Comparison of ENCODE assay signal across 8 cellular contexts in genomic region chr1:15851251-15852035, GRCh38. TPM values are rescaled to one million over a fixed set of nuclear protein-coding genes. Genes with fewer than 3 reads are reported as not detected.
DNase-seq lines count a peak whose midpoint lies in the region; ATAC-seq and TF ChIP-seq lines count a peak whose summit lies in the region.

No MANE protein-coding gene starts in this region.

- H3K27ac Mint-ChIP-seq in activated naive CD8-positive, alpha-beta T cell treated with anti-CD3 and anti-CD28 coated beads, Interleukin-2, amount 50 U/mL, for 24 hours, result no peak overlapping the region

- DNase-seq in A673 (ENCODE audit: low spot score), result no peak
- no peak for DNase-seq in activated naive CD8-positive, alpha-beta T cell treated with anti-CD3 and anti-CD28 coated beads, Interleukin-2, amount 50 U/mL, for 24 hours
- peak; percentile 62 for DNase-seq in midbrain (lab: John Stamatoyannopoulos, UW)
- DNase-seq in left lobe of liver (ENCODE audit: low spot score), result no peak
- no peak for DNase-seq in mucosa of gallbladder (ENCODE audit: low spot score)
- no peak for DNase-seq in GM19240 (ENCODE audit: insufficient read length, low spot score)

- H3K36me3 ChIP-seq in A673 (ENCODE audit: insufficient read depth, low read length, poor library complexity, severe bottlenecking), result no peaks in the 10 kb centered on the region
- peaks cover 6 to 15% of the 10 kb centered on the region in 2 experiments; a peak in 2 of 3 replicates for H3K36me3 ChIP-seq in HEK293 (ENCODE audit: control insufficient read depth in 2 of 2, insufficient read depth in 1 of 2, low read length in 2 of 2)

- no peaks in the 10 kb centered on the region for H3K9me3 ChIP-seq in A673 (ENCODE audit: low read depth, low read length, poor library complexity, severe bottlenecking)
- H3K9me3 ChIP-seq in HEK293 (ENCODE audit: control insufficient read depth, insufficient read depth, low read depth, low read length), result no peaks in the 10 kb centered on the region

- TF ChIP-seq CTCF in A673 (conservative IDR thresholded peaks at IDR 0.05; ENCODE audit: low read depth, low read length) (no peak), HEK293 (tag by site-specific recombination; IDR thresholded peaks at IDR 0.05) (no peak)

- no peaks in the 10 kb centered on the region for H3K9me3 Mint-ChIP-seq in activated naive CD8-positive, alpha-beta T cell treated with anti-CD3 and anti-CD28 coated beads, Interleukin-2, amount 50 U/mL, for 24 hours

- H3K27ac ChIP-seq in A673 (ENCODE audit: low read depth, low read length, poor library complexity, severe bottlenecking) (peak overlapping the region; percentile 83), HEK293 (ENCODE audit: extremely low read depth, low read depth, low read length) (0 out of 2 replicates have a peak overlapping the region, but pooled peaks have one; percentile 39)

- H3K4me1 Mint-ChIP-seq in activated naive CD8-positive, alpha-beta T cell treated with anti-CD3 and anti-CD28 coated beads, Interleukin-2, amount 50 U/mL, for 24 hours, result peaks cover 48% of the 10 kb centered on the region

- peaks cover 26% of the 10 kb centered on the region for H3K4me1 ChIP-seq in A673 (ENCODE audit: insufficient read depth, low read length, poor library complexity, severe bottlenecking)
- H3K4me1 ChIP-seq in HEK293 (ENCODE audit: control insufficient read depth, insufficient read depth, low read length), result peaks cover 17% of the 10 kb centered on the region

- ATAC-seq in activated naive CD8-positive, alpha-beta T cell treated with anti-CD3 and anti-CD28 coated beads, Interleukin-2, amount 50 U/mL, for 24 hours, result no peak
- ATAC-seq in left lobe of liver (no peak), HG03095 (IDR thresholded peaks at IDR 0.05; ENCODE audit: unreplicated experiment) (no peak)

- H3K4me3 ChIP-seq in A673 (ENCODE audit: low read depth, low read length, poor library complexity, severe bottlenecking) (no peak overlapping the region), HEK293 (ENCODE audit: low read depth, low read length) (peak overlapping the region; percentile 87; the same call in 1 of the 2 replicates)

- intact Hi-C loops in A673 (cut with micrococcal nuclease; ENCODE audit: unreplicated experiment), result loop anchor here (5.0 kb wide), 1 partner anchor 36 kb away; no protein-coding TSS in a partner anchor

- BruUV-seq in A673 (replicated peaks; lab: Mats Ljungman, UMichigan), result no TSS peak

- CTCF ChIA-PET in A673 (lab: Charles Lee) (no interaction called here), HEK293 (lab: Yijun Ruan, JAX) (interaction anchor here (0.6 kb wide), 1 partner anchor 426 kb away, joined by 5 read pairs; no protein-coding TSS in a partner anchor)

- H3K27me3 ChIP-seq in A673 (replicated peaks; ENCODE audit: insufficient read depth, low read depth, low read length, poor library complexity), result no peaks in the 10 kb centered on the region

- POLR2A ChIA-PET in A673 (lab: Charles Lee; ENCODE audit: low non-redundant PET), result interaction anchor here (0.7 kb wide), 1 partner anchor 111 kb away, joined by 3 read pairs; no protein-coding TSS in a partner anchor
- POLR2A ChIA-PET in HEK293 (lab: Yijun Ruan, JAX), result interaction anchor here (1.3 to 2.4 kb wide), 3 partner anchors 17 to 46 kb away, joined by 3 to 7 read pairs (median 7); no protein-coding TSS in a partner anchor

- H3K36me3 Mint-ChIP-seq in activated naive CD8-positive, alpha-beta T cell treated with anti-CD3 and anti-CD28 coated beads, Interleukin-2, amount 50 U/mL, for 24 hours (ENCODE audit: low read depth), result peaks cover 7% of the 10 kb centered on the region

- H3K27me3 Mint-ChIP-seq in activated naive CD8-positive, alpha-beta T cell treated with anti-CD3 and anti-CD28 coated beads, Interleukin-2, amount 50 U/mL, for 24 hours, result no peaks in the 10 kb centered on the region

- H3K4me3 Mint-ChIP-seq in activated naive CD8-positive, alpha-beta T cell treated with anti-CD3 and anti-CD28 coated beads, Interleukin-2, amount 50 U/mL, for 24 hours, result peak overlapping the region; percentile 48

TF ChIP-seq in HEK293, 187 proteins besides CTCF, POLR2A, EP300 and RAD21:
- TF ChIP-seq PRDM6 (tag by site-specific recombination; IDR thresholded peaks at IDR 0.05), result peak; percentile 82
- peak; percentile 33; the same call in 1 of the 2 replicates for TF ChIP-seq ZNF664 (tag by site-specific recombination; IDR thresholded peaks at IDR 0.05)
- TF ChIP-seq BCL11A (tag by site-specific recombination; IDR thresholded peaks at IDR 0.05; ENCODE audit: low read depth), result no peak
- peak; percentile 61; the same call in 1 of the 2 replicates for TF ChIP-seq GLIS1 (tag by site-specific recombination; IDR thresholded peaks at IDR 0.05)
- TF ChIP-seq ZNF830 (tag by site-specific recombination; IDR thresholded peaks at IDR 0.05; ENCODE audit: low read depth), result no peak
TF ChIP-seq in HEK293: peak in this region for 3.

RNA-seq across cellular contexts. Expression of gene SPEN, which starts 3.9 kb away (rescaled TPM):
- total RNA-seq in A673 (2021), result 70.3 and 74.3 TPM in 2 replicates
- total RNA-seq in left lobe of liver, result 28.7 TPM
- total RNA-seq in mucosa of gallbladder, result 44.5 TPM

RNA-seq across cellular contexts. Expression of gene UQCRHL, which starts 44.0 kb away (rescaled TPM):
- total RNA-seq in A673 (2021), result 3.1 and 4.1 TPM in 2 replicates
- total RNA-seq in left lobe of liver, result 0.98 TPM
- total RNA-seq in mucosa of gallbladder, result 2.0 TPM
